Comparison of ENCODE assay signal across 1 cellular context in the genomic region with DNA sequence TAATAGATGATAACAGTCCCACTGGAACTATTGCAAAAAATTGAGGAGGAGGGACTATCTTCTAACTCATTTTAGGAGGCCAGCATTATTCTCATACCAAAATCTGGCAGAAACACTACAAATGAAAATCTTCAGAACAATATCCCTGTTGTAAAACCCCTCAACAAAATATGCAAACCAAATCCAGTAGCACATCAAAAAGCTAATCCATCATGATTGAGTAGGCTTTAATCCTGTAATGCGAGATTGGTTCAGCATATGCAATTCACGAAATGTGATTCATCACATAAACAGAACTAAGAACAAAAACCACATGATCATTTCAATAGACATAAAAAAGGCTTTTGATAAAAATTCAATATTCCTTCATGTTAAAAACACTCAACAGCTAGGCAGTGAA.
TF ChIP-seq lines count a peak whose summit lies in the region.

No MANE protein-coding gene starts in this region.

TF ChIP-seq in WTC11, 78 proteins besides CTCF, POLR2A, EP300 and RAD21 (continued from another document):
- TF ChIP-seq, protein P1, sequence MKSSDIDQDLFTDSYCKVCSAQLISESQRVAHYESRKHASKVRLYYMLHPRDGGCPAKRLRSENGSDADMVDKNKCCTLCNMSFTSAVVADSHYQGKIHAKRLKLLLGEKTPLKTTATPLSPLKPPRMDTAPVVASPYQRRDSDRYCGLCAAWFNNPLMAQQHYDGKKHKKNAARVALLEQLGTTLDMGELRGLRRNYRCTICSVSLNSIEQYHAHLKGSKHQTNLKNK (CRISPR knock-in tag; IDR thresholded peaks at IDR 0.05) = no peak
- TF ChIP-seq NFATC4 (CRISPR knock-in tag; IDR thresholded peaks at IDR 0.05) (no peak), TEAD4 (CRISPR knock-in tag; IDR thresholded peaks at IDR 0.05) (no peak), RORB (CRISPR knock-in tag; IDR thresholded peaks at IDR 0.05) (no peak), TCF7 (CRISPR knock-in tag; IDR thresholded peaks at IDR 0.05; ENCODE audit: low read depth) (no peak), ATF3 (CRISPR knock-in tag; conservative IDR thresholded peaks at IDR 0.05) (no peak), OVOL2 (CRISPR knock-in tag; IDR thresholded peaks at IDR 0.05; ENCODE audit: borderline replicate concordance) (no peak), ZSCAN18 (CRISPR knock-in tag; IDR thresholded peaks at IDR 0.05) (no peak), NFE2L1 (CRISPR knock-in tag; IDR thresholded peaks at IDR 0.05) (no peak)
- TF ChIP-seq, protein P2, sequence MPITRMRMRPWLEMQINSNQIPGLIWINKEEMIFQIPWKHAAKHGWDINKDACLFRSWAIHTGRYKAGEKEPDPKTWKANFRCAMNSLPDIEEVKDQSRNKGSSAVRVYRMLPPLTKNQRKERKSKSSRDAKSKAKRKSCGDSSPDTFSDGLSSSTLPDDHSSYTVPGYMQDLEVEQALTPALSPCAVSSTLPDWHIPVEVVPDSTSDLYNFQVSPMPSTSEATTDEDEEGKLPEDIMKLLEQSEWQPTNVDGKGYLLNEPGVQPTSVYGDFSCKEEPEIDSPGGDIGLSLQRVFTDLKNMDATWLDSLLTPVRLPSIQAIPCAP (CRISPR knock-in tag; IDR thresholded peaks at IDR 0.05) = no peak
- TF ChIP-seq, protein P3, sequence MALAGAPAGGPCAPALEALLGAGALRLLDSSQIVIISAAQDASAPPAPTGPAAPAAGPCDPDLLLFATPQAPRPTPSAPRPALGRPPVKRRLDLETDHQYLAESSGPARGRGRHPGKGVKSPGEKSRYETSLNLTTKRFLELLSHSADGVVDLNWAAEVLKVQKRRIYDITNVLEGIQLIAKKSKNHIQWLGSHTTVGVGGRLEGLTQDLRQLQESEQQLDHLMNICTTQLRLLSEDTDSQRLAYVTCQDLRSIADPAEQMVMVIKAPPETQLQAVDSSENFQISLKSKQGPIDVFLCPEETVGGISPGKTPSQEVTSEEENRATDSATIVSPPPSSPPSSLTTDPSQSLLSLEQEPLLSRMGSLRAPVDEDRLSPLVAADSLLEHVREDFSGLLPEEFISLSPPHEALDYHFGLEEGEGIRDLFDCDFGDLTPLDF (CRISPR knock-in tag; IDR thresholded peaks at IDR 0.05) = no peak
- TF ChIP-seq, protein P4, sequence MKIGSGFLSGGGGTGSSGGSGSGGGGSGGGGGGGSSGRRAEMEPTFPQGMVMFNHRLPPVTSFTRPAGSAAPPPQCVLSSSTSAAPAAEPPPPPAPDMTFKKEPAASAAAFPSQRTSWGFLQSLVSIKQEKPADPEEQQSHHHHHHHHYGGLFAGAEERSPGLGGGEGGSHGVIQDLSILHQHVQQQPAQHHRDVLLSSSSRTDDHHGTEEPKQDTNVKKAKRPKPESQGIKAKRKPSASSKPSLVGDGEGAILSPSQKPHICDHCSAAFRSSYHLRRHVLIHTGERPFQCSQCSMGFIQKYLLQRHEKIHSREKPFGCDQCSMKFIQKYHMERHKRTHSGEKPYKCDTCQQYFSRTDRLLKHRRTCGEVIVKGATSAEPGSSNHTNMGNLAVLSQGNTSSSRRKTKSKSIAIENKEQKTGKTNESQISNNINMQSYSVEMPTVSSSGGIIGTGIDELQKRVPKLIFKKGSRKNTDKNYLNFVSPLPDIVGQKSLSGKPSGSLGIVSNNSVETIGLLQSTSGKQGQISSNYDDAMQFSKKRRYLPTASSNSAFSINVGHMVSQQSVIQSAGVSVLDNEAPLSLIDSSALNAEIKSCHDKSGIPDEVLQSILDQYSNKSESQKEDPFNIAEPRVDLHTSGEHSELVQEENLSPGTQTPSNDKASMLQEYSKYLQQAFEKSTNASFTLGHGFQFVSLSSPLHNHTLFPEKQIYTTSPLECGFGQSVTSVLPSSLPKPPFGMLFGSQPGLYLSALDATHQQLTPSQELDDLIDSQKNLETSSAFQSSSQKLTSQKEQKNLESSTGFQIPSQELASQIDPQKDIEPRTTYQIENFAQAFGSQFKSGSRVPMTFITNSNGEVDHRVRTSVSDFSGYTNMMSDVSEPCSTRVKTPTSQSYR (CRISPR knock-in tag; IDR thresholded peaks at IDR 0.05) = no peak
